Comparison of ENCODE assay signal across 19 cellular contexts in genomic region chr17:6358131-6358530, GRCh38.
"Had no signal": no experiment of that assay in that cellular context is flagged by ENCODE, and none has a peak within 500 bp of the region (broad histone marks: within the 10 kb centered on the region; RNA-seq: fewer than 3 reads in every experiment).

No MANE protein-coding gene starts in this region.

- H3K4me3 ChIP-seq: coronary artery, dorsolateral prefrontal cortex, esophagus squamous epithelium, gastrocnemius medialis, heart right ventricle, left lung, lower lobe of right lung, mucosa of descending colon had no signal

- H3K4me3 Mint-ChIP-seq: effector memory CD8-positive, alpha-beta T cell; mesothelial cell of epicardium had no signal

- DNase-seq: dermis blood vessel endothelial cell; dorsolateral prefrontal cortex; effector CD8-positive, alpha-beta T cell; effector memory CD8-positive, alpha-beta T cell; esophagus squamous epithelium; foreskin fibroblast; foreskin melanocyte; gastrocnemius medialis; glutamatergic neuron; heart right ventricle; hippocampal formation; left cardiac atrium; left lung; left ventricle myocardium superior; lower lobe of right lung; mesenchymal stem cell; mucosa of descending colon had no signal

- H3K4me1 Mint-ChIP-seq: mesothelial cell of epicardium had no signal

- H3K4me1 ChIP-seq: esophagus squamous epithelium, gastrocnemius medialis, left lung had no signal

- ATAC-seq: effector memory CD8-positive, alpha-beta T cell; gastrocnemius medialis; heart right ventricle; left cardiac atrium; left lung; left ventricle myocardium superior; lower lobe of right lung; mucosa of descending colon had no signal

- H3K9me3 ChIP-seq: esophagus squamous epithelium, gastrocnemius medialis, left lung, lower lobe of right lung, mucosa of descending colon had no signal

- H3K36me3 ChIP-seq: esophagus squamous epithelium, gastrocnemius medialis, heart right ventricle, left lung, lower lobe of right lung had no signal

- H3K27ac ChIP-seq: coronary artery, dorsolateral prefrontal cortex, esophagus squamous epithelium, gastrocnemius medialis, heart right ventricle, left lung, lower lobe of right lung had no signal

- H3K36me3 Mint-ChIP-seq: mesothelial cell of epicardium had no signal

- H3K27ac Mint-ChIP-seq: effector memory CD8-positive, alpha-beta T cell; mesothelial cell of epicardium had no signal

- H3K9me3 Mint-ChIP-seq: effector memory CD8-positive, alpha-beta T cell; mesothelial cell of epicardium had no signal
